9 cellular contexts compared by ENCODE assay signal in the genomic region with DNA sequence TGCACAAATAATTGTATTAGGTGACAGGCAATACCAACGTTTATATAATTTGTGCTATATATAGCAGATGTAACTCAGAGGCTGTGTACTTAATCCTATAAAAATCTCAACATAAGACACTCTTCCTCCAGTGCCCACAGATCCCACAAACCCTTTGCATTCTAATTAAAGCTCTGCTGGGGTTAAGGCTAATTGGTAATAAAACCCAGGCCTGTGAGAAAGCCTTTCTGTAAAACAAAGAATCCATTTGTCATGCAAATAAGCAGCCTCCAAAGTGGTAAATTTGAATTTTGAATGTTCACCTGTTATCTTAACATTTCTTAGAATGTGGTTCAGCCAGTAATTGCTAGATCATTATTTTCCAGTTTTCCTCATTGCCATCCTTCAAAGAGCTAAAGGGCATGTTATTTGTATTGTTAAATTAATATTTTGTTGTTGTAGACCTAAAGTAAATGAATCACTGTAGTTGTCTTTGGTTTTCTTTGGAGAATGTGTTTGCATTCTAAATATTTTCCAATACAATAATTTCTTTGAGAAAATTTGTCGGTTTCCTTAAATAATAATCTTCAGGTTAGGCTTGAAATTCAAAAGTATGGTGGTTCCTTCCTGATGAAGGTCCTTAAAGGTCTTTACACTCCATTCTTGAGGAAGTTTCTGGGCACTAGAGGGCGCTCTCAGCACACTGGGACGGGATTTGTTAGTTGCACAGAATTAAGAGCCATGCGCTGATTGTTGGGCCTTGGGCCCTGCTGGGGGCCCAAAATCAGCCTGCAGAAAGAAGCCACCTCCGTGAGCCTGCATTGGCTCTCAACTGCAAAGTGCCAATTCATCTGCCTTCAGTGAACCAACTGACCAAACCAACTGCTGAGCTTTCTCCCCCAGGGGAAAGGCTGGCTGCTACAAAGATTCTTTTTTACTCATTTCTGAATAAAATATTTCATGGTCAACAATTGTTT. TPM values are rescaled to one million over a fixed set of nuclear protein-coding genes. Genes with fewer than 3 reads are reported as not detected.
A peak's percentile ranks its signal among the peaks of the same experiment; 100 is the strongest.
DNase-seq lines count a peak whose midpoint lies in the region; ATAC-seq and TF ChIP-seq lines count a peak whose summit lies in the region.
"Had no signal": no experiment of that assay in that cellular context is flagged by ENCODE, and none has a peak within 500 bp of the region (broad histone marks: within the 10 kb centered on the region; RNA-seq: fewer than 3 reads in every experiment).

No MANE protein-coding gene starts in this region.

- H3K4me3 ChIP-seq in CD8-positive, alpha-beta memory T cell (ENCODE audit: low read length): no peak overlapping the region
- H3K4me3 ChIP-seq in ovary: no peak overlapping the region
- no peak overlapping the region for H3K4me3 ChIP-seq in thyroid gland (replicated peaks in 1 of 3)

- no peaks in the 10 kb centered on the region for H3K27me3 Mint-ChIP-seq in CD8-positive, alpha-beta memory T cell
- H3K27me3 Mint-ChIP-seq: activated naive CD8-positive, alpha-beta T cell had no signal

- intact Hi-C loops in head of caudate nucleus (cut with DNase I) (loop anchor here (2.0 to 5.0 kb wide), 2 partner anchors 46 to 394 kb away; a partner anchor contains a TSS), ovary (cut with DNase I) (loop anchor here in 2 of 4 donors (5.0 kb wide), 2 partner anchors 46 to 51 kb away; a partner anchor contains a TSS), thyroid gland (cut with DNase I) (loop anchor here (5.0 kb wide), 1 partner anchor 41 kb away; no protein-coding TSS in a partner anchor)

- POLR2A ChIA-PET in CD8-positive, alpha-beta memory T cell (lab: Charles Lee): interaction anchor here (1.0 to 1.1 kb wide), 2 partner anchors 46 to 393 kb away, joined by 4 read pairs; a partner anchor contains a TSS

- CTCF ChIA-PET in CD8-positive, alpha-beta memory T cell (lab: Charles Lee): interaction anchor here (0.7 to 3.9 kb wide), 18 partner anchors 9 to 687 kb away, joined by 3 to 30 read pairs (median 4); a partner anchor contains a TSS

- no peaks in the 10 kb centered on the region for H3K27me3 ChIP-seq in CD8-positive, alpha-beta memory T cell (ENCODE audit: insufficient read depth, low read length, poor library complexity, severe bottlenecking)
- H3K27me3 ChIP-seq in ovary (no peaks in the 10 kb centered on the region), thyroid gland (no peaks in the 10 kb centered on the region)

- H3K27ac ChIP-seq in CD8-positive, alpha-beta memory T cell (ENCODE audit: low read depth, low read length): no peak overlapping the region
- H3K27ac ChIP-seq in ovary (peak overlapping the region in 1 of 2 donors; percentile 71), thyroid gland (peak overlapping the region in 1 of 3 donors; percentile 74)

- TF ChIP-seq CTCF in ovary (IDR thresholded peaks at IDR 0.05): peak; percentile 56 to 65 (median 56)
- TF ChIP-seq CTCF in thyroid gland (IDR thresholded peaks at IDR 0.05): peak; percentile 65 to 91 (median 82)

- H3K36me3 ChIP-seq in CD8-positive, alpha-beta memory T cell (ENCODE audit: insufficient read depth, low read length): no peaks in the 10 kb centered on the region
- H3K36me3 ChIP-seq in ovary (no peaks in the 10 kb centered on the region), thyroid gland (no peaks in the 10 kb centered on the region)

- peak; percentile 69 to 89 (median 79) for DNase-seq in CD8-positive, alpha-beta memory T cell
- DNase-seq in NCI-H1092 (lab: John Stamatoyannopoulos, UW) (peak; percentile 88), SK-MEL-5 (ENCODE audit: low read depth, low spot score) (peak; percentile 94), head of caudate nucleus (peak; percentile 72 to 98 (median 92)), ovary (peak; percentile 80 to 91 (median 89)), thyroid gland (peak; percentile 92 to 96)
- peak; percentile 87 for DNase-seq in activated naive CD4-positive, alpha-beta T cell treated with Interleukin-2 at 50 U/mL for 16 hours

- H3K27ac Mint-ChIP-seq in CD8-positive, alpha-beta memory T cell: peak overlapping the region in 5 of 8 donors; percentile 30 to 89 (median 53)

- peak; percentile 60 for ATAC-seq in GM21786 (IDR thresholded peaks at IDR 0.05; ENCODE audit: unreplicated experiment)

- H3K9me3 ChIP-seq in CD8-positive, alpha-beta memory T cell (ENCODE audit: low read length): no peaks in the 10 kb centered on the region
- H3K9me3 ChIP-seq in ovary (no peaks in the 10 kb centered on the region), thyroid gland (no peaks in the 10 kb centered on the region)

- H3K4me1 ChIP-seq in CD8-positive, alpha-beta memory T cell (ENCODE audit: insufficient read depth, low read length): peaks cover 17% of the 10 kb centered on the region
- H3K4me1 ChIP-seq in ovary (ENCODE audit: insufficient read depth) (no peaks in the 10 kb centered on the region), thyroid gland (peaks cover 10 to 17% of the 10 kb centered on the region in 2 donors)

- in situ Hi-C loops in SK-MEL-5 (cut with HindIII; ENCODE audit: low pct_unique_long_range_greater_than_20kb, low sequenced_read_pairs): no loop called here

- TF ChIP-seq POLR2A in ovary (IDR thresholded peaks at IDR 0.05) (no peak), thyroid gland (IDR thresholded peaks at IDR 0.05) (no peak)

- 2 to 4% (median 3%) methylated on average over 6 of the region's 6 CpGs for WGBS in ovary, 3 donors
- WGBS in thyroid gland, 2 donors: 2 to 3% methylated on average over 6 of the region's 6 CpGs

- no peak for TF ChIP-seq EP300 in ovary (IDR thresholded peaks at IDR 0.05)

- no peak overlapping the region for H3K4me3 Mint-ChIP-seq in CD8-positive, alpha-beta memory T cell

- H3K4me1 Mint-ChIP-seq in CD8-positive, alpha-beta memory T cell: peaks cover 16 to 35% (median 32%) of the 10 kb centered on the region in 3 donors

- no peaks in the 10 kb centered on the region for H3K9me3 Mint-ChIP-seq in CD8-positive, alpha-beta memory T cell

- no peaks in the 10 kb centered on the region for H3K36me3 Mint-ChIP-seq in CD8-positive, alpha-beta memory T cell
- H3K36me3 Mint-ChIP-seq: activated naive CD8-positive, alpha-beta T cell had no signal

RNA-seq across cellular contexts. Expression of a gene that starts 46.1 kb away (rescaled TPM):
- 100 to 1,000 TPM; 134 to 140 TPM for total RNA-seq in CD8-positive, alpha-beta memory T cell
- 159 TPM for polyA plus RNA-seq in CD8-positive, alpha-beta memory T cell
- total RNA-seq in SK-MEL-5 (2014; rRNA removed; shearing (Covaris generic)): 214 and 215 TPM in 2 replicates
- 118 and 124 TPM in 2 replicates for polyA plus RNA-seq in SK-MEL-5 (2015; cell fraction: cytosol; rRNA removed)
- 106 and 109 TPM in 2 replicates for polyA plus RNA-seq in SK-MEL-5 (2015; cell fraction: nucleus; rRNA removed)
- total RNA-seq in ovary (100 to 1,000 TPM; 111 to 224 (median 198) TPM), thyroid gland (100 to 1,000 TPM; 161 to 301 (median 233) TPM)
- polyA plus RNA-seq in ovary: 100 to 1,000 TPM; 140 to 278 TPM
